16 cellular contexts compared by ENCODE assay signal in genomic region chr3:43087249-43087776, GRCh38. TPM values are rescaled to one million over a fixed set of nuclear protein-coding genes. Genes with fewer than 3 reads are reported as not detected.
DNase-seq lines count a peak whose midpoint lies in the region; ATAC-seq and TF ChIP-seq lines count a peak whose summit lies in the region.
"Had no signal": no experiment of that assay in that cellular context is flagged by ENCODE, and none has a peak within 500 bp of the region (broad histone marks: within the 10 kb centered on the region; RNA-seq: fewer than 3 reads in every experiment).

No MANE protein-coding gene starts in this region.

- no peak for ATAC-seq in GM19455 (IDR thresholded peaks at IDR 0.05; ENCODE audit: unreplicated experiment)
- ATAC-seq: activated CD8-positive, alpha-beta memory T cell treated with anti-CD3 and anti-CD28 coated beads, Interleukin-2, amount 10 ng/mL, durations not matched to agents 7 days and 5 days; natural killer cell treated with Interleukin-12 subunit alpha and Interleukin-12 subunit beta and Interleukin-15 and Interleukin-18, amount 100 ng/mL, for 72 hours; T-cell had no signal

- in situ Hi-C loops in GM13977 (cut with MboI; ENCODE audit: low pct_unique_long_range_greater_than_20kb, low sequenced_read_pairs, unreplicated experiment) = no loop called here

- H3K4me3 ChIP-seq in AG04450 (ENCODE audit: low read depth, low read length) (no peak overlapping the region), fibroblast of the aortic adventitia (ENCODE audit: low read depth, low read length) (no peak overlapping the region)

- TF ChIP-seq CTCF in AG04450 (IDR thresholded peaks at IDR 0.05; ENCODE audit: low read depth, low read length) = 0 out of 2 replicates have a peak, but pooled peaks have one; percentile 13
- TF ChIP-seq CTCF in GM13977 (IDR thresholded peaks at IDR 0.05; ENCODE audit: extremely low read depth, insufficient read depth, missing control alignments) = peak; percentile 10
- TF ChIP-seq CTCF in VCaP (conservative IDR thresholded peaks at IDR 0.05) = peak; percentile 33
- TF ChIP-seq CTCF in fibroblast of the aortic adventitia (IDR thresholded peaks at IDR 0.05; ENCODE audit: insufficient read depth, low read length) = peak; percentile 22

- H3K27ac ChIP-seq in AG04450 (ENCODE audit: low read depth, low read length) (no peak overlapping the region), VCaP (no peak overlapping the region)
- H3K27ac ChIP-seq: RWPE1 had no signal

- CTCF ChIA-PET in AG04450 (lab: Charles Lee) = interaction anchor here (0.6 to 1.8 kb wide), 3 partner anchors 123 to 1713 kb away, joined by 3 to 8 read pairs (median 5); no protein-coding TSS in a partner anchor

- POLR2A ChIA-PET in AG04450 (lab: Yijun Ruan, JAX) = no interaction called here

- no peaks in the 10 kb centered on the region for H3K9me3 ChIP-seq in AG04450 (ENCODE audit: control insufficient read depth, insufficient read depth, low read length)
- H3K9me3 ChIP-seq: Caco-2 had no signal

- DNase-seq in AG04450 (ENCODE audit: low read depth, low spot score) (no peak), GM13977 (ENCODE audit: low spot score) (no peak), fibroblast of the aortic adventitia (ENCODE audit: low read depth) (no peak), CD1c-positive myeloid dendritic cell (ENCODE audit: extremely low spot score) (no peak), activated gamma-delta T cell (lab: John Stamatoyannopoulos, UW) (no peak)
- DNase-seq in stimulated activated naive CD4-positive, alpha-beta T cell (lab: John Stamatoyannopoulos, UW) = no peak
- DNase-seq: activated B cell treated with CpG ODN at 0.5 μM for 24 hours; activated CD8-positive, alpha-beta memory T cell treated with anti-CD3 and anti-CD28 coated beads, Interleukin-2, amount 10 ng/mL, durations not matched to agents 7 days and 5 days; amniotic stem cell; Caco-2; HCEC 1CT had no signal

- H3K27me3 ChIP-seq in AG04450 (ENCODE audit: control insufficient read depth, insufficient read depth, low read length) = no peaks in the 10 kb centered on the region

RNA-seq across cellular contexts. Expression of gene POMGNT2, which starts 18.6 kb away (rescaled TPM):
- 9.3 and 10.8 TPM in 2 replicates for polyA plus RNA-seq in AG04450 (2011; rRNA removed)
- 5.9 and 8.2 TPM in 2 replicates for polyA minus RNA-seq in AG04450 (2011; rRNA and poly(A)+ RNA removed)
- 6.9 and 9.3 TPM in 2 replicates for total RNA-seq in fibroblast of the aortic adventitia (ENCODE audit: low replicate concordance)
